In the genomic region with DNA sequence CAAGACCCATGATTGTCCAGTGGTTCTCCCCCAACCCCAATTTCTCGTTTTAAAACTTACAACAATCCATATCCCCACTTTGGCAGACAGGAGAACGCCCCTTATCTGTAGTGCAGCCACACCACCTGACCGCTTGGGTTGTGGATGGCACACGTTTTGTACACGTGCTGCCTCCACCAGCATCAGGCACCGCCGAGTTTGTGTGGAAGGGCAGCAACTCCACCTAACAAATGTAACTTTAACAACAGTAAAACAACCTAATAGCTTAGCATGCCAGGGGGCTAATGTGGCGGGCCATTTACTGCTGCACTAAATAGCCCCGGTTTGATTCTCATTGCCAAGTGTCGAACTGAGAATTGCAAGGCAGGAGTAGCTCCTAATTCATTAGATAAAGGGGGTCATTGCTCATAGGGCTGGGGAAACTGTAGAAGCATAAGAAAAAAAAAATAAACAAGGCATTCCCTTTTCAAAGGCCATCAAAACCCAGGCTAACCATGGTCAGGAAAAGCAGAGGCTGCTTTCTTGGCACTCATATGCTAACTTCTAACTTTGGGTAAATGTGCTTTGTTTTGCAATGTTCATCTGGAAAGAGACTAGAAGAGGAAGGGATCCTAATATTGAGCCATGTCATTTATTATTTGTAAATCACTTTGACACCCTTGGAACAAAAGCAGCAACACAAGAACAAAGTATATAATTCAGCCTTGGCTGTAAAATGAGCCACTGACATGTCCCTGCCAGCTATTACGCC, we compare ENCODE assay signal across 1 cellular context.
TF ChIP-seq lines count a peak whose summit lies in the region.

No MANE protein-coding gene starts in this region.

TF ChIP-seq in H1, 55 proteins besides CTCF, POLR2A, EP300 and RAD21 (continued from another document):
- TF ChIP-seq, protein P1, sequence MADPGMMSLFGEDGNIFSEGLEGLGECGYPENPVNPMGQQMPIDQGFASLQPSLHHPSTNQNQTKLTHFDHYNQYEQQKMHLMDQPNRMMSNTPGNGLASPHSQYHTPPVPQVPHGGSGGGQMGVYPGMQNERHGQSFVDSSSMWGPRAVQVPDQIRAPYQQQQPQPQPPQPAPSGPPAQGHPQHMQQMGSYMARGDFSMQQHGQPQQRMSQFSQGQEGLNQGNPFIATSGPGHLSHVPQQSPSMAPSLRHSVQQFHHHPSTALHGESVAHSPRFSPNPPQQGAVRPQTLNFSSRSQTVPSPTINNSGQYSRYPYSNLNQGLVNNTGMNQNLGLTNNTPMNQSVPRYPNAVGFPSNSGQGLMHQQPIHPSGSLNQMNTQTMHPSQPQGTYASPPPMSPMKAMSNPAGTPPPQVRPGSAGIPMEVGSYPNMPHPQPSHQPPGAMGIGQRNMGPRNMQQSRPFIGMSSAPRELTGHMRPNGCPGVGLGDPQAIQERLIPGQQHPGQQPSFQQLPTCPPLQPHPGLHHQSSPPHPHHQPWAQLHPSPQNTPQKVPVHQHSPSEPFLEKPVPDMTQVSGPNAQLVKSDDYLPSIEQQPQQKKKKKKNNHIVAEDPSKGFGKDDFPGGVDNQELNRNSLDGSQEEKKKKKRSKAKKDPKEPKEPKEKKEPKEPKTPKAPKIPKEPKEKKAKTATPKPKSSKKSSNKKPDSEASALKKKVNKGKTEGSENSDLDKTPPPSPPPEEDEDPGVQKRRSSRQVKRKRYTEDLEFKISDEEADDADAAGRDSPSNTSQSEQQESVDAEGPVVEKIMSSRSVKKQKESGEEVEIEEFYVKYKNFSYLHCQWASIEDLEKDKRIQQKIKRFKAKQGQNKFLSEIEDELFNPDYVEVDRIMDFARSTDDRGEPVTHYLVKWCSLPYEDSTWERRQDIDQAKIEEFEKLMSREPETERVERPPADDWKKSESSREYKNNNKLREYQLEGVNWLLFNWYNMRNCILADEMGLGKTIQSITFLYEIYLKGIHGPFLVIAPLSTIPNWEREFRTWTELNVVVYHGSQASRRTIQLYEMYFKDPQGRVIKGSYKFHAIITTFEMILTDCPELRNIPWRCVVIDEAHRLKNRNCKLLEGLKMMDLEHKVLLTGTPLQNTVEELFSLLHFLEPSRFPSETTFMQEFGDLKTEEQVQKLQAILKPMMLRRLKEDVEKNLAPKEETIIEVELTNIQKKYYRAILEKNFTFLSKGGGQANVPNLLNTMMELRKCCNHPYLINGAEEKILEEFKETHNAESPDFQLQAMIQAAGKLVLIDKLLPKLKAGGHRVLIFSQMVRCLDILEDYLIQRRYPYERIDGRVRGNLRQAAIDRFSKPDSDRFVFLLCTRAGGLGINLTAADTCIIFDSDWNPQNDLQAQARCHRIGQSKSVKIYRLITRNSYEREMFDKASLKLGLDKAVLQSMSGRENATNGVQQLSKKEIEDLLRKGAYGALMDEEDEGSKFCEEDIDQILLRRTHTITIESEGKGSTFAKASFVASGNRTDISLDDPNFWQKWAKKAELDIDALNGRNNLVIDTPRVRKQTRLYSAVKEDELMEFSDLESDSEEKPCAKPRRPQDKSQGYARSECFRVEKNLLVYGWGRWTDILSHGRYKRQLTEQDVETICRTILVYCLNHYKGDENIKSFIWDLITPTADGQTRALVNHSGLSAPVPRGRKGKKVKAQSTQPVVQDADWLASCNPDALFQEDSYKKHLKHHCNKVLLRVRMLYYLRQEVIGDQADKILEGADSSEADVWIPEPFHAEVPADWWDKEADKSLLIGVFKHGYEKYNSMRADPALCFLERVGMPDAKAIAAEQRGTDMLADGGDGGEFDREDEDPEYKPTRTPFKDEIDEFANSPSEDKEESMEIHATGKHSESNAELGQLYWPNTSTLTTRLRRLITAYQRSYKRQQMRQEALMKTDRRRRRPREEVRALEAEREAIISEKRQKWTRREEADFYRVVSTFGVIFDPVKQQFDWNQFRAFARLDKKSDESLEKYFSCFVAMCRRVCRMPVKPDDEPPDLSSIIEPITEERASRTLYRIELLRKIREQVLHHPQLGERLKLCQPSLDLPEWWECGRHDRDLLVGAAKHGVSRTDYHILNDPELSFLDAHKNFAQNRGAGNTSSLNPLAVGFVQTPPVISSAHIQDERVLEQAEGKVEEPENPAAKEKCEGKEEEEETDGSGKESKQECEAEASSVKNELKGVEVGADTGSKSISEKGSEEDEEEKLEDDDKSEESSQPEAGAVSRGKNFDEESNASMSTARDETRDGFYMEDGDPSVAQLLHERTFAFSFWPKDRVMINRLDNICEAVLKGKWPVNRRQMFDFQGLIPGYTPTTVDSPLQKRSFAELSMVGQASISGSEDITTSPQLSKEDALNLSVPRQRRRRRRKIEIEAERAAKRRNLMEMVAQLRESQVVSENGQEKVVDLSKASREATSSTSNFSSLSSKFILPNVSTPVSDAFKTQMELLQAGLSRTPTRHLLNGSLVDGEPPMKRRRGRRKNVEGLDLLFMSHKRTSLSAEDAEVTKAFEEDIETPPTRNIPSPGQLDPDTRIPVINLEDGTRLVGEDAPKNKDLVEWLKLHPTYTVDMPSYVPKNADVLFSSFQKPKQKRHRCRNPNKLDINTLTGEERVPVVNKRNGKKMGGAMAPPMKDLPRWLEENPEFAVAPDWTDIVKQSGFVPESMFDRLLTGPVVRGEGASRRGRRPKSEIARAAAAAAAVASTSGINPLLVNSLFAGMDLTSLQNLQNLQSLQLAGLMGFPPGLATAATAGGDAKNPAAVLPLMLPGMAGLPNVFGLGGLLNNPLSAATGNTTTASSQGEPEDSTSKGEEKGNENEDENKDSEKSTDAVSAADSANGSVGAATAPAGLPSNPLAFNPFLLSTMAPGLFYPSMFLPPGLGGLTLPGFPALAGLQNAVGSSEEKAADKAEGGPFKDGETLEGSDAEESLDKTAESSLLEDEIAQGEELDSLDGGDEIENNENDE (IDR thresholded peaks at IDR 0.05; ENCODE audit: insufficient replicate concordance, low read length), result no peak
- TF ChIP-seq CTBP2 (IDR thresholded peaks at IDR 0.05; ENCODE audit: borderline replicate concordance, insufficient read depth, insufficient read length, low read length), result no peak
- no peak for TF ChIP-seq TEAD4 (IDR thresholded peaks at IDR 0.05; ENCODE audit: low read depth, low read length)
- TF ChIP-seq JUND (IDR thresholded peaks at IDR 0.05; ENCODE audit: low read length), result no peak
- TF ChIP-seq JUN (IDR thresholded peaks at IDR 0.05; ENCODE audit: low read depth, low read length), result no peak
- no peak for TF ChIP-seq KDM1A (IDR thresholded peaks at IDR 0.05; ENCODE audit: borderline replicate concordance, low read length)
- no peak for TF ChIP-seq RNF2 (IDR thresholded peaks at IDR 0.05; ENCODE audit: borderline replicate concordance, low read depth, low read length, missing control alignments, poor library complexity, severe bottlenecking)
- TF ChIP-seq KDM4A (IDR thresholded peaks at IDR 0.05; ENCODE audit: low read depth, low read length, severe bottlenecking), result no peak
- no peak for TF ChIP-seq CBX8 (IDR thresholded peaks at IDR 0.05; ENCODE audit: borderline replicate concordance, low read depth, low read length)
- TF ChIP-seq RXRA (IDR thresholded peaks at IDR 0.05; ENCODE audit: insufficient read depth, low read depth, low read length), result no peak
- TF ChIP-seq PHF8 (conservative IDR thresholded peaks at IDR 0.05; ENCODE audit: low read depth, low read length), result no peak
- TF ChIP-seq ZNF274 (IDR thresholded peaks at IDR 0.05; ENCODE audit: borderline replicate concordance, extremely low read depth, low read length), result no peak
- no peak for TF ChIP-seq RBBP5 (IDR thresholded peaks at IDR 0.05; ENCODE audit: borderline replicate concordance, low read depth, low read length)
- TF ChIP-seq KDM5A (IDR thresholded peaks at IDR 0.05; ENCODE audit: low read length), result no peak
- TF ChIP-seq GTF2F1 (IDR thresholded peaks at IDR 0.05; ENCODE audit: borderline replicate concordance, low read depth, low read length), result no peak
- TF ChIP-seq POLR2AphosphoS5 (IDR thresholded peaks at IDR 0.05; ENCODE audit: low read depth, low read length), result no peak
- no peak for TF ChIP-seq GABPA (IDR thresholded peaks at IDR 0.05; ENCODE audit: borderline replicate concordance, insufficient read depth, low read length)
